11 cellular contexts compared by ENCODE assay signal in the genomic region with DNA sequence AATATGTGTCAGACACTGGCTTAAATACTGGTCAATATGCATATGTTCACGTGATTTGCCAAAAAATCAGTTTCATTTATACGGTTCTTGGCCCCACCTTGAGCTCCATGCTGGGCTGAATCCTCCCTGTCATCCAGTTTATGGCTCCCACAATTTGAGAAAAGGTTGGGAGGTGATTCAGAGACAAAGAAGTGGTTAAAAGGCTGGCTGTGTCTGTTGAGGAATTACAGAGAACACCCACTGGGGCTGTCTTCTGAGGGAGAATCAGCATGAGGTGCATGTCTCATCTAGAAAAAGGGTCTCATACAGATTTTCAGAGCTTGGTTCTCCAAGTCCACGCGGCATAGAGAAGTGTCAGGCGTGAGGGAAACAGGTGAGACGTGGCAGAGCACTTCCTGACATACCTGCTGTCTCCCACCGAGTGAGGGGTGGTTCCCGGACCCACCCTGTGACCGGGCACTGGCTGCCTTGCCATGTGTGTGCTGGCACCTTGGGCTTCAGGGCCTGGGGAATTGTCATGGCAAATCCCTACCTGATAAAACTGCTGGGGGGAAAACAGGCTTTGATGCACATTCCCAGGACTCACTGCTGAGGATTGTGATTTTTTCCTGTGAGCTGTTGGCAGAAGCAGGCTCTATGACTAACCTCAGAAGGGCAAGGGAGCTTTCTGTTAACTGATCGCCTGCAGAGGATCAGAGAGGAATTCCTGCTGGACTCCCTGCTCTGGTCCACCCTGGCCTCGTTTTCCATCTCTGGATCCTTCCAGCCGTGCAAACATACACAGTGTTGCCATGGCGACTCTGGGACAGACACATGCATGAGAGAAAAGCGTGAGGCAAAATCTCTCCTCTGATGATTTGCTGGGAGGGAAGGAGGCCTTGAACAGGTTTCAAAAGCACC.
A peak's percentile ranks its signal among the peaks of the same experiment; 100 is the strongest.
DNase-seq lines count a peak whose midpoint lies in the region; ATAC-seq, FAIRE-seq and TF ChIP-seq lines count a peak whose summit lies in the region.
"Had no signal": no experiment of that assay in that cellular context is flagged by ENCODE, and none has a peak within 500 bp of the region (broad histone marks: within the 10 kb centered on the region; RNA-seq: fewer than 3 reads in every experiment).

No MANE protein-coding gene starts in this region.

- H2AK5ac ChIP-seq in H9 (ENCODE audit: insufficient read length, low read length): no peak overlapping the region

- no CpG with 5 or more reads among the region's 14 CpGs for WGBS in H9 (ENCODE audit: extremely low coverage, insufficient read length, low lambda C conversion rate)
- 0% methylated on average over 14 of the region's 14 CpGs for WGBS in K562 (ENCODE audit: insufficient coverage, low coverage, missing lambda C conversion rate)
- WGBS in smooth muscle cell (ENCODE audit: low lambda C conversion rate): 55% methylated on average over 14 of the region's 14 CpGs

- H3K27me3 Mint-ChIP-seq in H9 (ENCODE audit: low read depth): peaks cover 5% of the 10 kb centered on the region
- no peaks in the 10 kb centered on the region for H3K27me3 Mint-ChIP-seq in stimulated activated naive B cell treated with anti-CD40 and anti-IgM and Interleukin-4, amounts not matched to agents 10 μg/mL and 1 μg/mL and 100 μg/mL, for 72 hours

- no peak overlapping the region for H3K23ac ChIP-seq in H9 (ENCODE audit: insufficient read length, low read depth, low read length)

- no peaks in the 10 kb centered on the region for H4K20me1 ChIP-seq in H9 (ENCODE audit: control insufficient read depth, insufficient read depth, insufficient read length)
- H4K20me1 ChIP-seq in K562 (replicated peaks; ENCODE audit: control insufficient read depth, insufficient read depth, low read length): no peaks in the 10 kb centered on the region
- H4K20me1 ChIP-seq in smooth muscle cell (ENCODE audit: low read depth): no peaks in the 10 kb centered on the region

- no peaks in the 10 kb centered on the region for H3K23me2 ChIP-seq in H9 (ENCODE audit: insufficient read length, low read depth, low read length, poor library complexity, severe bottlenecking)

- H3K27ac Mint-ChIP-seq in H9: no peak overlapping the region
- H3K27ac Mint-ChIP-seq in stimulated activated naive B cell treated with anti-CD40 and anti-IgM and Interleukin-4, amounts not matched to agents 10 μg/mL and 1 μg/mL and 100 μg/mL, for 72 hours: no peak overlapping the region
- H3K27ac Mint-ChIP-seq: activated B cell treated with CpG ODN at 0.5 μM for 24 hours had no signal

- H3K4me3 ChIP-seq in K562: no peak overlapping the region
- no peak overlapping the region for H3K4me3 ChIP-seq in smooth muscle cell

- no peaks in the 10 kb centered on the region for H3K36me3 ChIP-seq in K562 (ENCODE audit: control insufficient read depth, insufficient read depth, low read length)
- H3K36me3 ChIP-seq in smooth muscle cell (ENCODE audit: low read depth): no peaks in the 10 kb centered on the region

- H4K91ac ChIP-seq in H9 (ENCODE audit: insufficient read length, low read depth, low read length): no peak overlapping the region

- H3K4me3 Mint-ChIP-seq in H9: no peak overlapping the region
- H3K4me3 Mint-ChIP-seq in stimulated activated naive B cell treated with anti-CD40 and anti-IgM and Interleukin-4, amounts not matched to agents 10 μg/mL and 1 μg/mL and 100 μg/mL, for 72 hours: no peak overlapping the region
- H3K4me3 Mint-ChIP-seq: activated B cell treated with CpG ODN at 0.5 μM for 24 hours, IgD-negative memory B cell had no signal

- no peaks in the 10 kb centered on the region for H3F3A ChIP-seq in smooth muscle cell (ENCODE audit: low read depth)

- no peak for TF ChIP-seq RAD21 in K562 (CRISPR knock-in tag; conservative IDR thresholded peaks at IDR 0.05 in 1 of 2, IDR thresholded peaks at IDR 0.05 in 1 of 2)

- no peak overlapping the region for H2BK5ac ChIP-seq in H9 (ENCODE audit: insufficient read length, low read length)

- H3K4ac ChIP-seq in H9 (ENCODE audit: low read depth, low read length): no peak overlapping the region

- no peak for TF ChIP-seq CTCF in H9 (conservative IDR thresholded peaks at IDR 0.05)
- TF ChIP-seq CTCF in K562 (IDR thresholded peaks at IDR 0.05 in 2 of 3, conservative IDR thresholded peaks at IDR 0.05 in 1 of 3; ENCODE audit: insufficient read depth in 2 of 3, low read depth in 1 of 3, low read length in 3 of 3): no peak
- no peak for TF ChIP-seq CTCF in smooth muscle cell (IDR thresholded peaks at IDR 0.05; ENCODE audit: borderline replicate concordance, insufficient read depth, poor library complexity, severe bottlenecking)

- H2BK15ac ChIP-seq in H9 (ENCODE audit: low read depth, low read length): no peak overlapping the region

- H3K4me2 ChIP-seq in H9 (ENCODE audit: insufficient read depth, insufficient read length, low read length) (no peak overlapping the region), K562 (ENCODE audit: insufficient read depth, low read length) (no peak overlapping the region), smooth muscle cell (peak overlapping the region; percentile 8)

- DNase-seq in H9 (no peak), K562 (ENCODE audit: extremely low read depth in 1 of 4, low spot score in 3 of 4) (no peak), iris pigment epithelial cell (ENCODE audit: low read depth) (peak; percentile 59), smooth muscle cell (lab: John Stamatoyannopoulos, UW; ENCODE audit: unreplicated experiment) (peak; percentile 45), activated T-cell treated with anti-CD3 and anti-CD28 coated beads for 4 hours (no peak), middle frontal gyrus (ENCODE audit: extremely low spot score, low spot score) (no peak)
- no peak for DNase-seq in stimulated activated naive B cell treated with anti-CD40 and anti-IgM and Interleukin-4, amounts not matched to agents 10 μg/mL and 1 μg/mL and 100 μg/mL, for 72 hours
- DNase-seq: activated B cell treated with CpG ODN at 0.5 μM for 24 hours, foreskin melanocyte had no signal

- no peak overlapping the region for H4K5ac ChIP-seq in H9 (ENCODE audit: insufficient read length, low read depth, low read length)

- intact Hi-C loops in K562 (cut with micrococcal nuclease): no loop called here

- ATAC-seq in K562 (no peak), GM18505 (IDR thresholded peaks at IDR 0.05; ENCODE audit: unreplicated experiment) (no peak)
- no peak for ATAC-seq in stimulated activated naive B cell treated with anti-CD40 and anti-IgM and Interleukin-4, amounts not matched to agents 10 μg/mL and 1 μg/mL and 100 μg/mL, for 72 hours (replicated peaks)

- H3K36me3 Mint-ChIP-seq in H9 (ENCODE audit: insufficient read depth in 1 of 3, low read depth in 3 of 3): no peaks in the 10 kb centered on the region
- no peaks in the 10 kb centered on the region for H3K36me3 Mint-ChIP-seq in stimulated activated naive B cell treated with anti-CD40 and anti-IgM and Interleukin-4, amounts not matched to agents 10 μg/mL and 1 μg/mL and 100 μg/mL, for 72 hours
- H3K36me3 Mint-ChIP-seq: IgD-negative memory B cell had no signal

- H2BK120ac ChIP-seq in H9 (ENCODE audit: low read depth, low read length, poor library complexity, severe bottlenecking): no peak overlapping the region

- no TSS peak for BruUV-seq in K562 (replicated peaks; lab: Mats Ljungman, UMichigan)

- peak overlapping the region; percentile 56; the same call in 1 of the 2 replicates for H3K14ac ChIP-seq in H9 (ENCODE audit: insufficient read depth, low read length)

- FAIRE-seq in K562 (lab: Jason Lieb, UNC): no peak

- peak overlapping the region; percentile 23 for H2BK12ac ChIP-seq in H9 (ENCODE audit: insufficient read length, low read depth, low read length)

- H3K27me3 ChIP-seq in H9 (ENCODE audit: insufficient read depth, low read length): no peaks in the 10 kb centered on the region
- H3K27me3 ChIP-seq in K562 (ENCODE audit: control insufficient read depth in 2 of 2, insufficient read depth in 2 of 2, low read length in 2 of 2): no peaks in the 10 kb centered on the region
- no peaks in the 10 kb centered on the region for H3K27me3 ChIP-seq in smooth muscle cell (ENCODE audit: low read depth)

- no peak overlapping the region for H3K56ac ChIP-seq in H9 (ENCODE audit: insufficient read length, low read depth, low read length)

- CTCF ChIA-PET in K562 (lab: Yijun Ruan, JAX; ENCODE audit: low intra/inter-chr PET ratio): no interaction called here

- TF ChIP-seq POLR2A in K562 (conservative IDR thresholded peaks at IDR 0.05) (no peak), GM18505 (IDR thresholded peaks at IDR 0.05; ENCODE audit: borderline replicate concordance, extremely low read depth, insufficient read depth, insufficient read length) (no peak)

- no peak for TF ChIP-seq EP300 in K562 (IDR thresholded peaks at IDR 0.05; ENCODE audit: low read length)

- peaks cover 10 to 12% of the 10 kb centered on the region in 2 experiments; a peak in 3 of 4 replicates for H3K4me1 Mint-ChIP-seq in H9
- H3K4me1 Mint-ChIP-seq in stimulated activated naive B cell treated with anti-CD40 and anti-IgM and Interleukin-4, amounts not matched to agents 10 μg/mL and 1 μg/mL and 100 μg/mL, for 72 hours: no peaks in the 10 kb centered on the region
- H3K4me1 Mint-ChIP-seq: activated B cell treated with CpG ODN at 0.5 μM for 24 hours, IgD-negative memory B cell had no signal

- H3K9ac ChIP-seq in H9 (ENCODE audit: extremely low read depth, insufficient read length, low read length): no peak overlapping the region
- H3K9ac ChIP-seq in K562 (ENCODE audit: insufficient read depth in 1 of 2, low read depth in 2 of 2, low read length in 2 of 2): no peak overlapping the region
- H3K9ac ChIP-seq in smooth muscle cell (ENCODE audit: low read depth): peak overlapping the region; percentile 61

- H2AFZ ChIP-seq in H9 (ENCODE audit: low read length) (no peak overlapping the region), K562 (ENCODE audit: low read depth, low read length) (no peak overlapping the region), smooth muscle cell (ENCODE audit: low read depth) (no peak overlapping the region)

- in situ Hi-C loops in K562 (cut with MboI): no loop called here

- no peaks in the 10 kb centered on the region for H3K9me3 Mint-ChIP-seq in H9
- H3K9me3 Mint-ChIP-seq in stimulated activated naive B cell treated with anti-CD40 and anti-IgM and Interleukin-4, amounts not matched to agents 10 μg/mL and 1 μg/mL and 100 μg/mL, for 72 hours: peaks cover 0 to 2% of the 10 kb centered on the region in 2 donors
- H3K9me3 Mint-ChIP-seq: activated B cell treated with CpG ODN at 0.5 μM for 24 hours, IgD-negative memory B cell had no signal

- H3K18ac ChIP-seq in H9 (ENCODE audit: insufficient read length, low read depth, low read length): peak overlapping the region; percentile 50

- H3K79me1 ChIP-seq in H9 (ENCODE audit: insufficient read depth, low read depth, low read length, poor library complexity, severe bottlenecking): no peaks in the 10 kb centered on the region

- H3K4me1 ChIP-seq in H9 (ENCODE audit: insufficient read depth, low read length) (no peaks in the 10 kb centered on the region), K562 (replicated peaks in 1 of 2; ENCODE audit: control insufficient read depth in 2 of 2, insufficient read depth in 2 of 2, low read length in 2 of 2) (no peaks in the 10 kb centered on the region), smooth muscle cell (ENCODE audit: low read depth) (peaks cover 8% of the 10 kb centered on the region)

- H3K79me2 ChIP-seq in H9 (ENCODE audit: insufficient read depth, low read length) (no peaks in the 10 kb centered on the region), K562 (ENCODE audit: control insufficient read depth, insufficient read depth, low read length) (no peaks in the 10 kb centered on the region), smooth muscle cell (ENCODE audit: low read depth) (no peaks in the 10 kb centered on the region)

- POLR2A ChIA-PET in K562 (lab: Yijun Ruan, JAX): no interaction called here

- H2BK20ac ChIP-seq in H9 (ENCODE audit: low read depth, low read length, poor library complexity, severe bottlenecking): no peak overlapping the region

- H3T11ph ChIP-seq in H9 (ENCODE audit: low read length): no peak overlapping the region

- no peak overlapping the region for H3K27ac ChIP-seq in H9 (ENCODE audit: insufficient read length, low read depth, low read length)
- H3K27ac ChIP-seq in K562 (ENCODE audit: extremely low read depth, low read depth, low read length): no peak overlapping the region
- H3K27ac ChIP-seq in smooth muscle cell (ENCODE audit: low read depth): peak overlapping the region; percentile 76

- no peak overlapping the region for H4K8ac ChIP-seq in H9 (replicated peaks; ENCODE audit: insufficient read length, low read depth, low read length)

- H3K9me1 ChIP-seq in K562 (ENCODE audit: control insufficient read depth, insufficient read depth, low read length): no peaks in the 10 kb centered on the region

- no peaks in the 10 kb centered on the region for H3K9me3 ChIP-seq in H9 (ENCODE audit: control insufficient read depth, low read depth, low read length)
- H3K9me3 ChIP-seq in K562 (replicated peaks; ENCODE audit: control insufficient read depth, insufficient read depth, low read depth, low read length): no peaks in the 10 kb centered on the region
- no peaks in the 10 kb centered on the region for H3K9me3 ChIP-seq in smooth muscle cell (replicated peaks; ENCODE audit: low read depth)

Comparison
In these comparisons a context has a peak if more than half of its experiments do, and no peak if none do; other contexts are left out.
1. DNase-seq: peak in iris pigment epithelial cell (single experiment) and smooth muscle cell (single experiment); none in H9 (single experiment), K562 (0 of 4), activated T-cell treated with anti-CD3 and anti-CD28 coated beads for 4 hours (single experiment), stimulated activated naive B cell treated with anti-CD40 and anti-IgM and Interleukin-4, amounts not matched to agents 10 μg/mL and 1 μg/mL and 100 μg/mL, for 72 hours (single experiment) and middle frontal gyrus (single experiment).